In the genomic region with DNA sequence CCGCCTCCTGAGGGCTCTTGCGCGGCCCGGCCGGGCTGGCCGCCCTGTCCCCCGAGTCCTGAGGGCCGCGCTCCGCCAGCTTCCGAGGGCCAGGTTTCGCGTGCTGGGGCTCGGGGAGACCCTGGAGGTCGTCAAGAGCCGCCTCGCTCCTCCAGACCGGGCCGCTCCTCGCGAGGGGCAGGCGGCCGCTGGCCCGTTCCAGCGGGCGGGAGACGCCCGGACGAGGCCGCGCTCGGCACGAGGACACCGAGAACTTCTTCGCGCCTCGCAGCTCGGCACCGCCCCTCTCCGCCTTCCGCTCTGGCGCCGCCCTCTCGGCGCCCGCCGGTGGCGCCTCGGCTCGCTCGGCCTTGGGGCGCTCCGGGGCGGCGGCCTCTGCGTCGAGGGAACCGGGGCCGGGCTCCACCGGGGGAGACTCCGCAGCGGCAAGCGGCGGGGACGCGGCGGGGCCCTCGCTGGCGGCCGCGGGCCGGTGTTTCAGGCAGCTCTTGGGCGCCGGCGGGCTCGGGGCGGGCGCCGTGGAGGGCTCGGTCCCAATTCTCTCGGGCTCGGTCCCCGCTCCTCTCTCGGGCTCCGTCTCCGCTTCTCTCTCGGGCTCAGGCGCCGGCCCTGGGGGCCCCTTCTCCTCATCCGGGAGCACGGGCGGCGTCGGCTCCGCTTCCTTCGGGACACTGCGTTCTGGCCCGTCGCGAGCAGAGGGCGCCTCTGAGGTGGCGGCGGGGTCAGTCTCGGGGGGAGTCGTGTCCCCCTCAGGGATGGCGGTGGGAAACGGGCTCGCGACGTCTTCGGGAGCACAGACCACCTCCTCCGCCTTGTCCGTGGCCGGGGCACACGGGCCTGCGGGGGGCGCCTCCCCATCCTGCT, we compare ENCODE assay signal across 8 cellular contexts.
A peak's percentile ranks its signal among the peaks of the same experiment; 100 is the strongest.
DNase-seq lines count a peak whose midpoint lies in the region; ATAC-seq and TF ChIP-seq lines count a peak whose summit lies in the region.

No MANE protein-coding gene starts in this region.

- no peaks in the 10 kb centered on the region for H3K36me3 Mint-ChIP-seq in H9 (ENCODE audit: insufficient read depth in 1 of 3, low read depth in 3 of 3)

- H2BK15ac ChIP-seq in H9 (ENCODE audit: low read depth, low read length) = no peak overlapping the region

- H3K27ac ChIP-seq in H9 (ENCODE audit: insufficient read length, low read depth, low read length) (no peak overlapping the region), psoas muscle (peak overlapping the region; percentile 67), urinary bladder (ENCODE audit: low read depth) (peak overlapping the region; percentile 32)

- H2BK5ac ChIP-seq in H9 (ENCODE audit: insufficient read length, low read length) = no peak overlapping the region

- WGBS in H9 (ENCODE audit: extremely low coverage, insufficient read length, low lambda C conversion rate) = no CpG with 5 or more reads among the region's 117 CpGs
- 10 to 21% (median 13%) methylated on average over 52 to 117 of the region's 117 CpGs for WGBS in psoas muscle, 3 donors
- WGBS in urinary bladder = 11% methylated on average over 117 of the region's 117 CpGs

- no peak overlapping the region for H2BK120ac ChIP-seq in H9 (ENCODE audit: low read depth, low read length, poor library complexity, severe bottlenecking)

- no peak overlapping the region for H4K8ac ChIP-seq in H9 (replicated peaks; ENCODE audit: insufficient read length, low read depth, low read length)

- H2AK5ac ChIP-seq in H9 (ENCODE audit: insufficient read length, low read length) = no peak overlapping the region

- intact Hi-C loops in cardiac septum (cut with DNase I) = no loop called here
- intact Hi-C loops in psoas muscle (cut with DNase I) = loop anchor here in 1 of 2 donors (5.0 kb wide), 1 partner anchor 90 kb away; a partner anchor contains a TSS

- H3K4me2 ChIP-seq in H9 (ENCODE audit: insufficient read depth, insufficient read length, low read length) = peak overlapping the region; percentile 43

- peaks cover 3% of the 10 kb centered on the region for H3K23me2 ChIP-seq in H9 (ENCODE audit: insufficient read length, low read depth, low read length, poor library complexity, severe bottlenecking)

- H2BK12ac ChIP-seq in H9 (ENCODE audit: insufficient read length, low read depth, low read length) = no peak overlapping the region

- ATAC-seq in psoas muscle = peak; percentile 58 to 84 (median 70)
- ATAC-seq in HG03196 (IDR thresholded peaks at IDR 0.05; ENCODE audit: unreplicated experiment) = no peak
- no peak for ATAC-seq in HG02970 (IDR thresholded peaks at IDR 0.05; ENCODE audit: low FRiP score, unreplicated experiment)
- no peak for ATAC-seq in HG02885 (IDR thresholded peaks at IDR 0.05; ENCODE audit: poor library complexity, unreplicated experiment)

- no peak overlapping the region for H3K4ac ChIP-seq in H9 (ENCODE audit: low read depth, low read length)

- no peak overlapping the region for H2AFZ ChIP-seq in H9 (ENCODE audit: low read length)

- peaks cover 11% of the 10 kb centered on the region for H3K27me3 ChIP-seq in H9 (ENCODE audit: insufficient read depth, low read length)
- peaks cover 0 to 28% (median 16%) of the 10 kb centered on the region in 3 donors for H3K27me3 ChIP-seq in psoas muscle (ENCODE audit: insufficient read depth in 3 of 3, low read length in 2 of 3)

- no peak overlapping the region for H4K5ac ChIP-seq in H9 (ENCODE audit: insufficient read length, low read depth, low read length)

- no peak overlapping the region for H4K91ac ChIP-seq in H9 (ENCODE audit: insufficient read length, low read depth, low read length)

- peak; percentile 58 for TF ChIP-seq CTCF in H9 (conservative IDR thresholded peaks at IDR 0.05)
- TF ChIP-seq CTCF in psoas muscle (IDR thresholded peaks at IDR 0.05) = peak; percentile 17

- peak overlapping the region; percentile 25; the same call in 1 of the 2 replicates for H3K14ac ChIP-seq in H9 (ENCODE audit: insufficient read depth, low read length)

- H3K4me1 ChIP-seq in H9 (ENCODE audit: insufficient read depth, low read length) (no peaks in the 10 kb centered on the region), psoas muscle (no peaks in the 10 kb centered on the region), urinary bladder (ENCODE audit: insufficient read depth) (no peaks in the 10 kb centered on the region)

- H3K79me2 ChIP-seq in H9 (ENCODE audit: insufficient read depth, low read length) = no peaks in the 10 kb centered on the region

- peaks cover 62% of the 10 kb centered on the region for H3K27me3 Mint-ChIP-seq in H9 (ENCODE audit: low read depth)

- no peak overlapping the region for H2BK20ac ChIP-seq in H9 (ENCODE audit: low read depth, low read length, poor library complexity, severe bottlenecking)

- peak overlapping the region; percentile 63 for H3K4me3 ChIP-seq in psoas muscle
- H3K4me3 ChIP-seq in urinary bladder (ENCODE audit: low read depth, low read length) = peak overlapping the region; percentile 48

- H3K18ac ChIP-seq in H9 (ENCODE audit: insufficient read length, low read depth, low read length) = no peak overlapping the region

- no peak overlapping the region for H3K27ac Mint-ChIP-seq in H9

- peaks cover 0 to 4% of the 10 kb centered on the region in 2 experiments; a peak in 2 of 5 replicates for H3K9me3 Mint-ChIP-seq in H9

- H3K23ac ChIP-seq in H9 (ENCODE audit: insufficient read length, low read depth, low read length) = no peak overlapping the region

- no peak overlapping the region for H3K56ac ChIP-seq in H9 (ENCODE audit: insufficient read length, low read depth, low read length)

- H3K79me1 ChIP-seq in H9 (ENCODE audit: insufficient read depth, low read depth, low read length, poor library complexity, severe bottlenecking) = no peaks in the 10 kb centered on the region

- H3K9me3 ChIP-seq in H9 (ENCODE audit: control insufficient read depth, low read depth, low read length) = no peaks in the 10 kb centered on the region
- no peaks in the 10 kb centered on the region for H3K9me3 ChIP-seq in psoas muscle

- H3K4me3 Mint-ChIP-seq in H9 = peak overlapping the region; percentile 49 to 66; a peak in 4 of 5 replicates

- H3K36me3 ChIP-seq in psoas muscle (ENCODE audit: insufficient read depth in 1 of 2, low read depth in 1 of 2) = no peaks in the 10 kb centered on the region
- no peaks in the 10 kb centered on the region for H3K36me3 ChIP-seq in urinary bladder (ENCODE audit: insufficient read depth)

- H3K9ac ChIP-seq in H9 (ENCODE audit: extremely low read depth, insufficient read length, low read length) = no peak overlapping the region

- H3K4me1 Mint-ChIP-seq in H9 = peaks cover 0 to 2% of the 10 kb centered on the region in 2 experiments; a peak in 1 of 4 replicates

- no peak overlapping the region for H3T11ph ChIP-seq in H9 (ENCODE audit: low read length)

- peak; percentile 62 for DNase-seq in H9
- peak; percentile 35 for DNase-seq in activated gamma-delta T cell treated with anti-CD3 and anti-CD28 coated beads, Interleukin-2, amount 50 U/mL, for 16 hours (ENCODE audit: low read depth)
- peak; percentile 87 for DNase-seq in cardiac septum (ENCODE audit: low spot score)
- peak; percentile 53 to 69 for DNase-seq in psoas muscle

- no peaks in the 10 kb centered on the region for H4K20me1 ChIP-seq in H9 (ENCODE audit: control insufficient read depth, insufficient read depth, insufficient read length)

Comparison
In these comparisons a context has a peak if more than half of its experiments do, and no peak if none do; other contexts are left out.
1. DNase-seq: peak in every context shown above with its lines; median percentile 87 in cardiac septum; 62 in H9; 61 in psoas muscle; 35 in activated gamma-delta T cell treated with anti-CD3 and anti-CD28 coated beads, Interleukin-2, amount 50 U/mL, for 16 hours.
2. ATAC-seq: peak in psoas muscle (4 of 4); none in HG03196 (single experiment), HG02970 (single experiment) and HG02885 (single experiment).